In genomic region chr14:90645842-90646443, GRCh38 we compare ENCODE assay signal across 12 cellular contexts.
DNase-seq lines count a peak whose midpoint lies in the region; ATAC-seq and TF ChIP-seq lines count a peak whose summit lies in the region.
"Had no signal": no experiment of that assay in that cellular context is flagged by ENCODE, and none has a peak within 500 bp of the region (broad histone marks: within the 10 kb centered on the region; RNA-seq: fewer than 3 reads in every experiment).

No MANE protein-coding gene starts in this region.

- no peaks in the 10 kb centered on the region for H3K9me3 Mint-ChIP-seq in stimulated activated effector memory CD8-positive, alpha-beta T cell treated with anti-CD3 and anti-CD28 coated beads, Interleukin-12 subunit alpha, Interleukin-12 subunit beta, amount 100 ng/mL, for 72 hours
- H3K9me3 Mint-ChIP-seq: activated T-helper 1 cell treated with anti-CD3 and anti-CD28 coated beads, Interleukin-12 subunit alpha, Interleukin-12 subunit beta, Interleukin-2, Interleukin-4 antibody, amounts not matched to agents 30 ng/mL and 10 ng/mL and 1 ng/mL, durations not matched to agents 14 hours and 24 hours and 36 hours had no signal

- no peak for ATAC-seq in GM21390 (IDR thresholded peaks at IDR 0.05; ENCODE audit: unreplicated experiment)
- no peak for ATAC-seq in stimulated activated effector memory CD8-positive, alpha-beta T cell treated with anti-CD3 and anti-CD28 coated beads, Interleukin-12 subunit alpha, Interleukin-12 subunit beta, amount 100 ng/mL, for 72 hours
- ATAC-seq: K562 had no signal

- H3K4me1 Mint-ChIP-seq in stimulated activated effector memory CD8-positive, alpha-beta T cell treated with anti-CD3 and anti-CD28 coated beads, Interleukin-12 subunit alpha, Interleukin-12 subunit beta, amount 100 ng/mL, for 72 hours, result no peaks in the 10 kb centered on the region

- H3K4ac ChIP-seq in mesenchymal stem cell (ENCODE audit: low read depth in 1 of 2, low read length in 2 of 2), result no peak overlapping the region

- H3K27ac Mint-ChIP-seq in stimulated activated effector memory CD8-positive, alpha-beta T cell treated with anti-CD3 and anti-CD28 coated beads, Interleukin-12 subunit alpha, Interleukin-12 subunit beta, amount 100 ng/mL, for 72 hours, result no peak overlapping the region
- H3K27ac Mint-ChIP-seq: activated T-helper 1 cell treated with anti-CD3 and anti-CD28 coated beads, Interleukin-12 subunit alpha, Interleukin-12 subunit beta, Interleukin-2, Interleukin-4 antibody, amounts not matched to agents 30 ng/mL and 10 ng/mL and 1 ng/mL, durations not matched to agents 14 hours and 24 hours and 36 hours had no signal

- H3K27me3 ChIP-seq in HUES64 (ENCODE audit: insufficient read depth, low read length) (no peaks in the 10 kb centered on the region), breast epithelium (no peaks in the 10 kb centered on the region), mesenchymal stem cell (ENCODE audit: control insufficient read depth in 1 of 2, insufficient read depth in 1 of 2, low read length in 2 of 2) (no peaks in the 10 kb centered on the region)
- H3K27me3 ChIP-seq: BE2C had no signal

- H2AK5ac ChIP-seq in mesenchymal stem cell (ENCODE audit: low read length, severe bottlenecking), result peak overlapping the region; percentile 78

- no peak overlapping the region for H2BK5ac ChIP-seq in mesenchymal stem cell (ENCODE audit: low read depth, low read length, poor library complexity, severe bottlenecking)

- H2BK12ac ChIP-seq in mesenchymal stem cell (ENCODE audit: low read length in 2 of 2), result no peak overlapping the region

- H3K4me3 ChIP-seq in AG10803 (ENCODE audit: low read length), result no peak overlapping the region
- H3K4me3 ChIP-seq in HUES64 (ENCODE audit: low read length), result no peak overlapping the region
- no peak overlapping the region for H3K4me3 ChIP-seq in breast epithelium
- H3K4me3 ChIP-seq in mesenchymal stem cell (ENCODE audit: insufficient read depth in 1 of 2, low read depth in 1 of 2, low read length in 2 of 2), result no peak overlapping the region
- H3K4me3 ChIP-seq: K562 had no signal

- H3K18ac ChIP-seq in mesenchymal stem cell (ENCODE audit: low read depth in 1 of 2, low read length in 2 of 2), result no peak overlapping the region

- H3K9ac ChIP-seq in HUES64 (ENCODE audit: low read depth, low read length) (no peak overlapping the region), mesenchymal stem cell (ENCODE audit: low read length) (no peak overlapping the region)

- intact Hi-C loops in breast epithelium (cut with DNase I; ENCODE audit: low total_unique reads), result no loop called here

- H3K4me3 Mint-ChIP-seq in stimulated activated effector memory CD8-positive, alpha-beta T cell treated with anti-CD3 and anti-CD28 coated beads, Interleukin-12 subunit alpha, Interleukin-12 subunit beta, amount 100 ng/mL, for 72 hours, result no peak overlapping the region
- H3K4me3 Mint-ChIP-seq: activated T-helper 1 cell treated with anti-CD3 and anti-CD28 coated beads, Interleukin-12 subunit alpha, Interleukin-12 subunit beta, Interleukin-2, Interleukin-4 antibody, amounts not matched to agents 30 ng/mL and 10 ng/mL and 1 ng/mL, durations not matched to agents 14 hours and 24 hours and 36 hours had no signal

- H3K14ac ChIP-seq in mesenchymal stem cell (ENCODE audit: low read length in 2 of 2), result no peak overlapping the region

- 0 out of 2 replicates have a peak overlapping the region, but pooled peaks have one; percentile 32 for H3K27ac ChIP-seq in HUES64 (ENCODE audit: low read depth, low read length)
- H3K27ac ChIP-seq in breast epithelium, result peak overlapping the region; percentile 33 to 65
- H3K27ac ChIP-seq in mesenchymal stem cell (ENCODE audit: low read length, poor library complexity, severe bottlenecking), result no peak overlapping the region

- H3K36me3 ChIP-seq in HUES64 (ENCODE audit: insufficient read depth, low read length) (no peaks in the 10 kb centered on the region), breast epithelium (no peaks in the 10 kb centered on the region), mesenchymal stem cell (ENCODE audit: control insufficient read depth in 1 of 2, insufficient read depth in 2 of 2, low read depth in 1 of 2, low read length in 2 of 2) (peaks cover 3 to 48% of the 10 kb centered on the region in 2 experiments)

- H3K9me3 ChIP-seq in HUES64 (ENCODE audit: insufficient read depth, low read depth, low read length) (no peaks in the 10 kb centered on the region), breast epithelium (no peaks in the 10 kb centered on the region), mesenchymal stem cell (ENCODE audit: control insufficient read depth, low read length) (no peaks in the 10 kb centered on the region)
- H3K9me3 ChIP-seq: BE2C had no signal

- no peak overlapping the region for H2BK120ac ChIP-seq in mesenchymal stem cell (ENCODE audit: low read depth, low read length)

- no peak for TF ChIP-seq POLR2A in breast epithelium (IDR thresholded peaks at IDR 0.05)

- no peak overlapping the region for H3K4me2 ChIP-seq in mesenchymal stem cell (ENCODE audit: low read length, poor library complexity, severe bottlenecking)

- peak overlapping the region in 1 of 2 experiments; percentile 23 for H3K23ac ChIP-seq in mesenchymal stem cell (ENCODE audit: low read length in 2 of 2)

- peaks cover 41% of the 10 kb centered on the region for H3K4me1 ChIP-seq in HUES64 (ENCODE audit: insufficient read depth, low read length)
- no peaks in the 10 kb centered on the region for H3K4me1 ChIP-seq in breast epithelium
- H3K4me1 ChIP-seq in mesenchymal stem cell (ENCODE audit: control insufficient read depth, insufficient read depth, low read depth, low read length), result peaks cover 18% of the 10 kb centered on the region
- H3K4me1 ChIP-seq: BE2C had no signal

- TF ChIP-seq CTCF in AG10803 (conservative IDR thresholded peaks at IDR 0.05; ENCODE audit: low read length) (no peak), breast epithelium (IDR thresholded peaks at IDR 0.05) (no peak)

- no peak overlapping the region for H4K8ac ChIP-seq in mesenchymal stem cell (ENCODE audit: low read length)

- no peak overlapping the region for H2AFZ ChIP-seq in mesenchymal stem cell (ENCODE audit: low read depth, low read length)

- H3K36me3 Mint-ChIP-seq in stimulated activated effector memory CD8-positive, alpha-beta T cell treated with anti-CD3 and anti-CD28 coated beads, Interleukin-12 subunit alpha, Interleukin-12 subunit beta, amount 100 ng/mL, for 72 hours, result no peaks in the 10 kb centered on the region

- H2BK15ac ChIP-seq in mesenchymal stem cell (ENCODE audit: low read depth, poor library complexity, severe bottlenecking), result no peak overlapping the region

- DNase-seq in AG10803 (ENCODE audit: low read depth) (peak; percentile 29), breast epithelium (ENCODE audit: low spot score in 2 of 2) (peak in 1 of 2 donors; percentile 73), mesenchymal stem cell (no peak), NCI-H524 (lab: John Stamatoyannopoulos, UW) (no peak)
- DNase-seq in stimulated activated CD4-positive, alpha-beta T cell treated with anti-CD3 and anti-CD28 coated beads, Interleukin-15, amount 100 ng/mL, for 24 hours, result no peak
- DNase-seq in stimulated activated effector memory CD8-positive, alpha-beta T cell treated with anti-CD3 and anti-CD28 coated beads, Interleukin-12 subunit alpha, Interleukin-12 subunit beta, amount 100 ng/mL, for 72 hours (ENCODE audit: low spot score in 2 of 2), result no peak
- DNase-seq: BE2C, NCI-H526 treated with DMSO at 0.1 percent for 48 hours had no signal

- WGBS in HUES64, result 82% methylated on average over 6 of the region's 6 CpGs
- WGBS in mesenchymal stem cell, result 94% methylated on average over 6 of the region's 6 CpGs

- no peaks in the 10 kb centered on the region for H3K79me1 ChIP-seq in mesenchymal stem cell (replicated peaks; ENCODE audit: low read length, poor library complexity, severe bottlenecking)

- H4K91ac ChIP-seq in mesenchymal stem cell (ENCODE audit: low read length), result no peak overlapping the region
